2 cellular contexts compared by ENCODE assay signal in genomic region chr20:53737404-53738038, GRCh38.
TF ChIP-seq lines count a peak whose summit lies in the region.

No MANE protein-coding gene starts in this region.

TF ChIP-seq in WTC11, 78 proteins besides CTCF, POLR2A, EP300 and RAD21 (continued from another document):
- TF ChIP-seq, protein P1, sequence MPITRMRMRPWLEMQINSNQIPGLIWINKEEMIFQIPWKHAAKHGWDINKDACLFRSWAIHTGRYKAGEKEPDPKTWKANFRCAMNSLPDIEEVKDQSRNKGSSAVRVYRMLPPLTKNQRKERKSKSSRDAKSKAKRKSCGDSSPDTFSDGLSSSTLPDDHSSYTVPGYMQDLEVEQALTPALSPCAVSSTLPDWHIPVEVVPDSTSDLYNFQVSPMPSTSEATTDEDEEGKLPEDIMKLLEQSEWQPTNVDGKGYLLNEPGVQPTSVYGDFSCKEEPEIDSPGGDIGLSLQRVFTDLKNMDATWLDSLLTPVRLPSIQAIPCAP (CRISPR knock-in tag; IDR thresholded peaks at IDR 0.05) = no peak
- no peak for TF ChIP-seq MXD4 (CRISPR knock-in tag; IDR thresholded peaks at IDR 0.05; ENCODE audit: borderline replicate concordance)

TF ChIP-seq in HepG2, 621 proteins besides CTCF, POLR2A, EP300 and RAD21 (continued from another document and continues in another):
- TF ChIP-seq, protein P2, sequence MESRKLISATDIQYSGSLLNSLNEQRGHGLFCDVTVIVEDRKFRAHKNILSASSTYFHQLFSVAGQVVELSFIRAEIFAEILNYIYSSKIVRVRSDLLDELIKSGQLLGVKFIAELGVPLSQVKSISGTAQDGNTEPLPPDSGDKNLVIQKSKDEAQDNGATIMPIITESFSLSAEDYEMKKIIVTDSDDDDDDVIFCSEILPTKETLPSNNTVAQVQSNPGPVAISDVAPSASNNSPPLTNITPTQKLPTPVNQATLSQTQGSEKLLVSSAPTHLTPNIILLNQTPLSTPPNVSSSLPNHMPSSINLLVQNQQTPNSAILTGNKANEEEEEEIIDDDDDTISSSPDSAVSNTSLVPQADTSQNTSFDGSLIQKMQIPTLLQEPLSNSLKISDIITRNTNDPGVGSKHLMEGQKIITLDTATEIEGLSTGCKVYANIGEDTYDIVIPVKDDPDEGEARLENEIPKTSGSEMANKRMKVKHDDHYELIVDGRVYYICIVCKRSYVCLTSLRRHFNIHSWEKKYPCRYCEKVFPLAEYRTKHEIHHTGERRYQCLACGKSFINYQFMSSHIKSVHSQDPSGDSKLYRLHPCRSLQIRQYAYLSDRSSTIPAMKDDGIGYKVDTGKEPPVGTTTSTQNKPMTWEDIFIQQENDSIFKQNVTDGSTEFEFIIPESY (CRISPR knock-in tag; IDR thresholded peaks at IDR 0.05) = no peak
- TF ChIP-seq ZNF766 (CRISPR knock-in tag; IDR thresholded peaks at IDR 0.05; ENCODE audit: borderline replicate concordance) (no peak), SNRNP70 (IDR thresholded peaks at IDR 0.05; ENCODE audit: low read depth, low read length) (no peak), BRD4 (CRISPR knock-in tag; IDR thresholded peaks at IDR 0.05) (0 out of 2 replicates have a peak, but pooled peaks have one; percentile 1), RBM22 (optimal IDR thresholded peaks at IDR 0.05; ENCODE audit: low read length) (no peak), CHD2 (IDR thresholded peaks at IDR 0.05; ENCODE audit: low read depth, low read length) (no peak), ZBTB3 (CRISPR knock-in tag; IDR thresholded peaks at IDR 0.05; ENCODE audit: borderline replicate concordance, low read depth) (no peak; the same call in 1 of the 2 replicates), MEIS1 (CRISPR knock-in tag; IDR thresholded peaks at IDR 0.05; ENCODE audit: borderline replicate concordance) (0 out of 2 replicates have a peak, but pooled peaks have one; percentile 12), ZNF556 (CRISPR knock-in tag; IDR thresholded peaks at IDR 0.05; ENCODE audit: borderline replicate concordance) (0 out of 2 replicates have a peak, but pooled peaks have one; percentile 21), THRA (CRISPR knock-in tag; IDR thresholded peaks at IDR 0.05; ENCODE audit: borderline replicate concordance) (no peak), PHF5A (CRISPR knock-in tag; IDR thresholded peaks at IDR 0.05; ENCODE audit: low read depth, unreplicated experiment) (no peak), SMYD3 (CRISPR knock-in tag; IDR thresholded peaks at IDR 0.05) (no peak), POLR2AphosphoS2 (IDR thresholded peaks at IDR 0.05; ENCODE audit: low read depth, low read length) (no peak), ZNF605 (CRISPR knock-in tag; IDR thresholded peaks at IDR 0.05) (no peak), ZBTB1 (CRISPR knock-in tag; IDR thresholded peaks at IDR 0.05; ENCODE audit: borderline replicate concordance) (no peak), ZNF205 (CRISPR knock-in tag; IDR thresholded peaks at IDR 0.05) (no peak), KLF11 (CRISPR knock-in tag; IDR thresholded peaks at IDR 0.05) (peak; percentile 40; the same call in 1 of the 2 replicates), RFX1 (IDR thresholded peaks at IDR 0.05) (peak; percentile 1; the same call in 1 of the 2 replicates), MTERF4 (CRISPR knock-in tag; IDR thresholded peaks at IDR 0.05) (0 out of 2 replicates have a peak, but pooled peaks have one; percentile 1), NR2F1 (CRISPR knock-in tag; IDR thresholded peaks at IDR 0.05) (no peak), ZNF207 (IDR thresholded peaks at IDR 0.05; ENCODE audit: borderline replicate concordance) (no peak), HIVEP1 (CRISPR knock-in tag; IDR thresholded peaks at IDR 0.05) (no peak), HMGXB3 (CRISPR knock-in tag; IDR thresholded peaks at IDR 0.05; ENCODE audit: borderline replicate concordance) (no peak), HDAC2 (CRISPR knock-in tag; IDR thresholded peaks at IDR 0.05) (peak; percentile 9; the same call in 1 of the 2 replicates), ZSCAN20 (CRISPR knock-in tag; IDR thresholded peaks at IDR 0.05; ENCODE audit: borderline replicate concordance) (no peak), NCOR1 (IDR thresholded peaks at IDR 0.05; ENCODE audit: borderline replicate concordance, low read length) (no peak), LCORL (IDR thresholded peaks at IDR 0.05) (no peak), LCORL (CRISPR knock-in tag; IDR thresholded peaks at IDR 0.05) (no peak; the same call in 1 of the 2 replicates), ZNF232 (CRISPR knock-in tag; IDR thresholded peaks at IDR 0.05; ENCODE audit: borderline replicate concordance) (0 out of 2 replicates have a peak, but pooled peaks have one; percentile 23), ZNF574 (CRISPR knock-in tag; IDR thresholded peaks at IDR 0.05) (no peak)
- TF ChIP-seq, protein P3, sequence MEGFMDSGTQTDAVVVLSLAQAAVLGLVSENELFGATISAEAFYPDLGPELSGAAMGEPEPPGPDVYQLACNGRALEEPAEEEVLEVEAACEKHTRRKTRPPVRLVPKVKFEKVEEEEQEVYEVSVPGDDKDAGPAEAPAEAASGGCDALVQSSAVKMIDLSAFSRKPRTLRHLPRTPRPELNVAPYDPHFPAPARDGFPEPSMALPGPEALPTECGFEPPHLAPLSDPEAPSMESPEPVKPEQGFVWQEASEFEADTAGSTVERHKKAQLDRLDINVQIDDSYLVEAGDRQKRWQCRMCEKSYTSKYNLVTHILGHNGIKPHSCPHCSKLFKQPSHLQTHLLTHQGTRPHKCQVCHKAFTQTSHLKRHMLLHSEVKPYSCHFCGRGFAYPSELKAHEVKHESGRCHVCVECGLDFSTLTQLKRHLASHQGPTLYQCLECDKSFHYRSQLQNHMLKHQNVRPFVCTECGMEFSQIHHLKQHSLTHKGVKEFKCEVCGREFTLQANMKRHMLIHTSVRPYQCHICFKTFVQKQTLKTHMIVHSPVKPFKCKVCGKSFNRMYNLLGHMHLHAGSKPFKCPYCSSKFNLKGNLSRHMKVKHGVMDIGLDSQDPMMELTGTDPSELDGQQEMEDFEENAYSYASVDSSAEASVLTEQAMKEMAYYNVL (CRISPR knock-in tag; IDR thresholded peaks at IDR 0.05; ENCODE audit: borderline replicate concordance) = 0 out of 2 replicates have a peak, but pooled peaks have one; percentile 1
- TF ChIP-seq, protein P4, sequence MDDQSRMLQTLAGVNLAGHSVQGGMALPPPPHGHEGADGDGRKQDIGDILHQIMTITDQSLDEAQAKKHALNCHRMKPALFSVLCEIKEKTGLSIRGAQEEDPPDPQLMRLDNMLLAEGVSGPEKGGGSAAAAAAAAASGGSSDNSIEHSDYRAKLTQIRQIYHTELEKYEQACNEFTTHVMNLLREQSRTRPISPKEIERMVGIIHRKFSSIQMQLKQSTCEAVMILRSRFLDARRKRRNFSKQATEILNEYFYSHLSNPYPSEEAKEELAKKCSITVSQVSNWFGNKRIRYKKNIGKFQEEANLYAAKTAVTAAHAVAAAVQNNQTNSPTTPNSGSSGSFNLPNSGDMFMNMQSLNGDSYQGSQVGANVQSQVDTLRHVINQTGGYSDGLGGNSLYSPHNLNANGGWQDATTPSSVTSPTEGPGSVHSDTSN (CRISPR knock-in tag; IDR thresholded peaks at IDR 0.05; ENCODE audit: borderline replicate concordance) = 0 out of 2 replicates have a peak, but pooled peaks have one; percentile 16
- TF ChIP-seq, protein P5, sequence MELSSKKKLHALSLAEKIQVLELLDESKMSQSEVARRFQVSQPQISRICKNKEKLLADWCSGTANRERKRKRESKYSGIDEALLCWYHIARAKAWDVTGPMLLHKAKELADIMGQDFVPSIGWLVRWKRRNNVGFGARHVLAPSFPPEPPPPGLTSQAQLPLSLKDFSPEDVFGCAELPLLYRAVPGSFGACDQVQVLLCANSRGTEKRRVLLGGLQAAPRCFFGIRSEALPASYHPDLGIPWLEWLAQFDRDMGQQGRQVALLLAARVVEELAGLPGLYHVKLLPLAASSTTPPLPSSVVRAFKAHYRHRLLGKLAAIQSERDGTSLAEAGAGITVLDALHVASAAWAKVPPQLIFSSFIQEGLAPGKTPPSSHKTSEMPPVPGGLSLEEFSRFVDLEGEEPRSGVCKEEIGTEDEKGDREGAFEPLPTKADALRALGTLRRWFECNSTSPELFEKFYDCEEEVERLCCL (CRISPR knock-in tag; IDR thresholded peaks at IDR 0.05; ENCODE audit: borderline replicate concordance) = peak; percentile 8; the same call in 1 of the 2 replicates
- TF ChIP-seq, protein P6, sequence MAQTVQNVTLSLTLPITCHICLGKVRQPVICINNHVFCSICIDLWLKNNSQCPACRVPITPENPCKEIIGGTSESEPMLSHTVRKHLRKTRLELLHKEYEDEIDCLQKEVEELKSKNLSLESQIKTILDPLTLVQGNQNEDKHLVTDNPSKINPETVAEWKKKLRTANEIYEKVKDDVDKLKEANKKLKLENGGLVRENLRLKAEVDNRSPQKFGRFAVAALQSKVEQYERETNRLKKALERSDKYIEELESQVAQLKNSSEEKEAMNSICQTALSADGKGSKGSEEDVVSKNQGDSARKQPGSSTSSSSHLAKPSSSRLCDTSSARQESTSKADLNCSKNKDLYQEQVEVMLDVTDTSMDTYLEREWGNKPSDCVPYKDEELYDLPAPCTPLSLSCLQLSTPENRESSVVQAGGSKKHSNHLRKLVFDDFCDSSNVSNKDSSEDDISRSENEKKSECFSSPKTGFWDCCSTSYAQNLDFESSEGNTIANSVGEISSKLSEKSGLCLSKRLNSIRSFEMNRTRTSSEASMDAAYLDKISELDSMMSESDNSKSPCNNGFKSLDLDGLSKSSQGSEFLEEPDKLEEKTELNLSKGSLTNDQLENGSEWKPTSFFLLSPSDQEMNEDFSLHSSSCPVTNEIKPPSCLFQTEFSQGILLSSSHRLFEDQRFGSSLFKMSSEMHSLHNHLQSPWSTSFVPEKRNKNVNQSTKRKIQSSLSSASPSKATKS (CRISPR knock-in tag; IDR thresholded peaks at IDR 0.05) = 0 out of 2 replicates have a peak, but pooled peaks have one; percentile 1
